Comparison of ENCODE assay signal across 8 cellular contexts in the genomic region with DNA sequence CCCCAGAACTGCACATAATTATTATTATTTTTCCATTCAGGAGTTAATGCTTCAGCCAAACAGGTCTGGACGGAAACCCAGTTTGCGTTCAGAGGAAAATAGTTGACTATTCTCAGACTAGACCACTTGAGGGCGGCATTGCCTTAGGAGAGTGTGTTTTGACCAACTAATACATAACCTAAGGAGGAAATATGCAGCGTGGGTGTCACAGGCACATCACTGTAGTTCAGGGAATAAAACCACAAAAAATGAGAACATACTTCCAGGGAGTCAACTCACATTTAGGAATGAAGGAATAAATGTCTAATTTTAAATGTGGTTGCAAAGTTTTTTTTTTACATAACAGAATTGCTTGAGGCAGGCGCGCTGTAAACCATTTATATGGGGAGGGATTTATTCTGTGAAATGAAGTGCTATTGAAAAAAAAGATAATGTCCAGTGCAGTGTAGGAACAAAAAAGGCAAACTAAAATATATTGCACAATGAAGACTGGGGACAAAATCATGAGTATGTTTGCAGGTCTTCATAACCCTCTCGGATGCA.
DNase-seq lines count a peak whose midpoint lies in the region; ATAC-seq lines count a peak whose summit lies in the region.

No MANE protein-coding gene starts in this region.

- DNase-seq in ACHN (peak; percentile 67), NCI-H146 treated with DMSO at 0.1 percent for 48 hours (lab: John Stamatoyannopoulos, UW; ENCODE audit: unreplicated experiment) (peak; percentile 16), UCSD-AML1 (lab: John Stamatoyannopoulos, UW; ENCODE audit: unreplicated experiment) (peak; percentile 8), caudate nucleus (lab: John Stamatoyannopoulos, UW) (peak in 41 of 61 donors; percentile 2 to 83 (median 21)), kidney tubule cell (ENCODE audit: low spot score) (peak; percentile 81)
- peak; percentile 49 for DNase-seq in stimulated activated CD4-positive, alpha-beta T cell treated with anti-CD3 and anti-CD28 coated beads, Interleukin-2, amount 100 ng/mL, for 24 hours

- H3K27ac ChIP-seq in caudate nucleus (ENCODE audit: low read depth, low read length): no peak overlapping the region

- in situ Hi-C loops in ACHN (cut with HindIII; ENCODE audit: low pct_ligation_motif_present, low pct_unique_long_range_greater_than_20kb, low sequenced_read_pairs): no loop called here

- ATAC-seq in GM18498 (IDR thresholded peaks at IDR 0.05; ENCODE audit: unreplicated experiment): peak; percentile 94
- peak; percentile 69 for ATAC-seq in HG02840 (IDR thresholded peaks at IDR 0.05; ENCODE audit: low FRiP score, unreplicated experiment)

Comparison
In these comparisons a context has a peak if more than half of its experiments do, and no peak if none do; other contexts are left out.
1. DNase-seq: peak in every context shown above with its lines; median percentile 81 in kidney tubule cell; 67 in ACHN; 49 in stimulated activated CD4-positive, alpha-beta T cell treated with anti-CD3 and anti-CD28 coated beads, Interleukin-2, amount 100 ng/mL, for 24 hours; 21 in caudate nucleus; 16 in NCI-H146 treated with DMSO at 0.1 percent for 48 hours; 8 in UCSD-AML1.